In genomic region chr19:6514926-6515325, GRCh38 we compare ENCODE assay signal across 19 cellular contexts. TPM values are rescaled to one million over a fixed set of nuclear protein-coding genes. Genes with fewer than 3 reads are reported as not detected.
A peak's percentile ranks its signal among the peaks of the same experiment; 100 is the strongest.
DNase-seq lines count a peak whose midpoint lies in the region; ATAC-seq and TF ChIP-seq lines count a peak whose summit lies in the region.
"Had no signal": no experiment of that assay in that cellular context is flagged by ENCODE, and none has a peak within 500 bp of the region (broad histone marks: within the 10 kb centered on the region; RNA-seq: fewer than 3 reads in every experiment).

No MANE protein-coding gene starts in this region.

- H3K27ac ChIP-seq in right atrium auricular region = no peak overlapping the region
- H3K27ac ChIP-seq: gastroesophageal sphincter had no signal

- no peaks in the 10 kb centered on the region for H3K9me3 ChIP-seq in right atrium auricular region
- H3K9me3 ChIP-seq: adrenal gland, gastroesophageal sphincter had no signal

- peaks cover 0 to 14% of the 10 kb centered on the region in 2 donors for H3K4me1 ChIP-seq in right atrium auricular region

- no peak for DNase-seq in stimulated activated naive CD8-positive, alpha-beta T cell treated with anti-CD3 and anti-CD28 coated beads, Interleukin-15, amount 100 ng/mL, for 72 hours
- no peak for DNase-seq in stimulated activated naive CD8-positive, alpha-beta T cell treated with anti-CD3 and anti-CD28 coated beads, Interleukin-15, Interleukin-2, amounts not matched to agents 100 U/mL and 50 U/mL, for 24 hours
- no peak for DNase-seq in activated T-helper 1 cell treated with anti-CD3 and anti-CD28 coated beads, Interleukin-12 subunit alpha, Interleukin-12 subunit beta, Interleukin-2, Interleukin-4 antibody, amounts not matched to agents 30 ng/mL and 10 ng/mL and 1 ng/mL, durations not matched to agents 14 hours and 24 hours and 36 hours (ENCODE audit: low spot score)
- no peak for DNase-seq in naive B cell
- no peak for DNase-seq in NCI-H345 (lab: John Stamatoyannopoulos, UW)
- DNase-seq in right atrium auricular region (ENCODE audit: low spot score) = no peak
- DNase-seq in CD1c-positive myeloid dendritic cell (ENCODE audit: extremely low spot score) = no peak
- DNase-seq in chondrocyte (ENCODE audit: low spot score) = no peak
- DNase-seq: left colon; NCI-H1694; NCI-H774; nucleus accumbens; SIG-M5; stimulated activated CD4-positive, alpha-beta T cell treated with anti-CD3 and anti-CD28 coated beads, Interleukin-15, amount 100 ng/mL, for 24 hours; stimulated activated naive CD4-positive, alpha-beta T cell treated with Interleukin-2 at 50 U/mL for 16 hours; trophoblast cell had no signal

- H3K4me3 ChIP-seq in right atrium auricular region = no peak overlapping the region
- H3K4me3 ChIP-seq: adrenal gland, gastroesophageal sphincter had no signal

- no peak for ATAC-seq in stimulated activated naive CD8-positive, alpha-beta T cell treated with anti-CD3 and anti-CD28 coated beads, Interleukin-15, amount 100 ng/mL, for 72 hours
- no peak for ATAC-seq in stimulated activated naive CD8-positive, alpha-beta T cell treated with anti-CD3 and anti-CD28 coated beads, Interleukin-15, Interleukin-2, amounts not matched to agents 100 U/mL and 50 U/mL, for 24 hours
- ATAC-seq in naive B cell (ENCODE audit: low read depth in 2 of 2) = no peak
- ATAC-seq: gastroesophageal sphincter, left colon, right cardiac atrium had no signal

- H3K36me3 Mint-ChIP-seq in activated T-helper 1 cell treated with anti-CD3 and anti-CD28 coated beads, Interleukin-12 subunit alpha, Interleukin-12 subunit beta, Interleukin-2, Interleukin-4 antibody, amounts not matched to agents 30 ng/mL and 10 ng/mL and 1 ng/mL, durations not matched to agents 14 hours and 24 hours and 36 hours (ENCODE audit: low read depth) = no peaks in the 10 kb centered on the region
- no peaks in the 10 kb centered on the region for H3K36me3 Mint-ChIP-seq in naive B cell
- no peaks in the 10 kb centered on the region for H3K36me3 Mint-ChIP-seq in chondrocyte (ENCODE audit: low read depth)

- no peak for TF ChIP-seq CTCF in right atrium auricular region (IDR thresholded peaks at IDR 0.05)
- TF ChIP-seq CTCF in chondrocyte (IDR thresholded peaks at IDR 0.05) = no peak

- peaks cover 44% of the 10 kb centered on the region for H3K4me1 Mint-ChIP-seq in stimulated activated naive CD8-positive, alpha-beta T cell treated with anti-CD3 and anti-CD28 coated beads, Interleukin-15, amount 100 ng/mL, for 72 hours
- peaks cover 33% of the 10 kb centered on the region for H3K4me1 Mint-ChIP-seq in activated T-helper 1 cell treated with anti-CD3 and anti-CD28 coated beads, Interleukin-12 subunit alpha, Interleukin-12 subunit beta, Interleukin-2, Interleukin-4 antibody, amounts not matched to agents 30 ng/mL and 10 ng/mL and 1 ng/mL, durations not matched to agents 14 hours and 24 hours and 36 hours (ENCODE audit: low read depth)
- peaks cover 32 to 37% (median 36%) of the 10 kb centered on the region in 3 donors for H3K4me1 Mint-ChIP-seq in naive B cell
- peaks cover 26% of the 10 kb centered on the region for H3K4me1 Mint-ChIP-seq in chondrocyte (ENCODE audit: low read depth)

- peak overlapping the region; percentile 51 to 67 for H3K4me3 Mint-ChIP-seq in stimulated activated naive CD8-positive, alpha-beta T cell treated with anti-CD3 and anti-CD28 coated beads, Interleukin-15, amount 100 ng/mL, for 72 hours
- peak overlapping the region; percentile 63 for H3K4me3 Mint-ChIP-seq in activated T-helper 1 cell treated with anti-CD3 and anti-CD28 coated beads, Interleukin-12 subunit alpha, Interleukin-12 subunit beta, Interleukin-2, Interleukin-4 antibody, amounts not matched to agents 30 ng/mL and 10 ng/mL and 1 ng/mL, durations not matched to agents 14 hours and 24 hours and 36 hours
- H3K4me3 Mint-ChIP-seq in naive B cell (peak overlapping the region in 6 of 8 donors; percentile 48 to 97 (median 71)), chondrocyte (ENCODE audit: unreplicated experiment) (no peak overlapping the region)

- H3K36me3 ChIP-seq in right atrium auricular region = no peaks in the 10 kb centered on the region
- H3K36me3 ChIP-seq: adrenal gland, gastroesophageal sphincter had no signal

- intact Hi-C loops in activated T-helper 1 cell treated with anti-CD3 and anti-CD28 coated beads, Interleukin-12 subunit alpha, Interleukin-12 subunit beta, Interleukin-2, Interleukin-4 antibody, amounts not matched to agents 30 ng/mL and 10 ng/mL and 1 ng/mL, durations not matched to agents 14 hours and 24 hours and 36 hours (cut with micrococcal nuclease) = loop anchor here (5.0 kb wide), 2 partner anchors 37 to 102 kb away; no protein-coding TSS in a partner anchor

- peaks cover 0 to 3% of the 10 kb centered on the region in 2 donors for H3K9me3 Mint-ChIP-seq in stimulated activated naive CD8-positive, alpha-beta T cell treated with anti-CD3 and anti-CD28 coated beads, Interleukin-15, amount 100 ng/mL, for 72 hours
- no peaks in the 10 kb centered on the region for H3K9me3 Mint-ChIP-seq in activated T-helper 1 cell treated with anti-CD3 and anti-CD28 coated beads, Interleukin-12 subunit alpha, Interleukin-12 subunit beta, Interleukin-2, Interleukin-4 antibody, amounts not matched to agents 30 ng/mL and 10 ng/mL and 1 ng/mL, durations not matched to agents 14 hours and 24 hours and 36 hours
- H3K9me3 Mint-ChIP-seq in naive B cell (no peaks in the 10 kb centered on the region), chondrocyte (ENCODE audit: low read depth) (no peaks in the 10 kb centered on the region)

- H3K27ac Mint-ChIP-seq in stimulated activated naive CD8-positive, alpha-beta T cell treated with anti-CD3 and anti-CD28 coated beads, Interleukin-15, amount 100 ng/mL, for 72 hours = no peak overlapping the region
- H3K27ac Mint-ChIP-seq in activated T-helper 1 cell treated with anti-CD3 and anti-CD28 coated beads, Interleukin-12 subunit alpha, Interleukin-12 subunit beta, Interleukin-2, Interleukin-4 antibody, amounts not matched to agents 30 ng/mL and 10 ng/mL and 1 ng/mL, durations not matched to agents 14 hours and 24 hours and 36 hours = no peak overlapping the region
- peak overlapping the region in 1 of 6 donors; percentile 10 for H3K27ac Mint-ChIP-seq in naive B cell
- no peak overlapping the region for H3K27ac Mint-ChIP-seq in chondrocyte (ENCODE audit: unreplicated experiment)

- no peaks in the 10 kb centered on the region for H3K27me3 Mint-ChIP-seq in stimulated activated naive CD8-positive, alpha-beta T cell treated with anti-CD3 and anti-CD28 coated beads, Interleukin-15, amount 100 ng/mL, for 72 hours
- H3K27me3 Mint-ChIP-seq in activated T-helper 1 cell treated with anti-CD3 and anti-CD28 coated beads, Interleukin-12 subunit alpha, Interleukin-12 subunit beta, Interleukin-2, Interleukin-4 antibody, amounts not matched to agents 30 ng/mL and 10 ng/mL and 1 ng/mL, durations not matched to agents 14 hours and 24 hours and 36 hours (ENCODE audit: insufficient read depth) = peaks cover 2% of the 10 kb centered on the region
- H3K27me3 Mint-ChIP-seq in naive B cell (no peaks in the 10 kb centered on the region), chondrocyte (ENCODE audit: low read depth) (no peaks in the 10 kb centered on the region)

- H3K27me3 ChIP-seq in right atrium auricular region = no peaks in the 10 kb centered on the region
- H3K27me3 ChIP-seq: adrenal gland had no signal

RNA-seq across cellular contexts. Expression of gene TUBB4A, which starts 12.8 kb away (rescaled TPM):
- 2.3 and 3.0 TPM in 2 replicates for total RNA-seq in activated T-helper 1 cell treated with anti-CD3 and anti-CD28 coated beads, Interleukin-12 subunit alpha, Interleukin-12 subunit beta, Interleukin-2, Interleukin-4 antibody, amounts not matched to agents 30 ng/mL and 10 ng/mL and 1 ng/mL, durations not matched to agents 14 hours and 24 hours and 36 hours
- polyA plus RNA-seq in naive B cell (ENCODE audit: low read depth in 6 of 6) = 1 to 10 TPM in 5 of 6 donors, under 1 TPM in 1; 0.89 to 5.9 (median 2.3) TPM
- total RNA-seq in right atrium auricular region = 1 to 10 TPM in 1 of 2 donors, under 1 TPM in 1; 0.83 to 2.3 TPM
- total RNA-seq in chondrocyte = 0.26 to 0.99 TPM (median 0.70 TPM) in 3 replicates

RNA-seq across cellular contexts. Expression of gene TNFSF9, which starts 15.9 kb away (rescaled TPM):
- 8.0 and 9.7 TPM in 2 replicates for total RNA-seq in activated T-helper 1 cell treated with anti-CD3 and anti-CD28 coated beads, Interleukin-12 subunit alpha, Interleukin-12 subunit beta, Interleukin-2, Interleukin-4 antibody, amounts not matched to agents 30 ng/mL and 10 ng/mL and 1 ng/mL, durations not matched to agents 14 hours and 24 hours and 36 hours
- polyA plus RNA-seq in naive B cell (ENCODE audit: low read depth in 6 of 6) = 1 to 10 TPM in 3 of 6 donors, under 1 TPM in 3; 0.67 to 6.7 (median 1.1) TPM
- total RNA-seq in right atrium auricular region (under 1 TPM in 1 of 2 donors, not detected in 1; 0.43 TPM), chondrocyte (5.9 to 6.9 TPM (median 6.7 TPM) in 3 replicates)

RNA-seq across cellular contexts. Expression of gene DENND1C, which starts 33.3 kb away (rescaled TPM):
- total RNA-seq in activated T-helper 1 cell treated with anti-CD3 and anti-CD28 coated beads, Interleukin-12 subunit alpha, Interleukin-12 subunit beta, Interleukin-2, Interleukin-4 antibody, amounts not matched to agents 30 ng/mL and 10 ng/mL and 1 ng/mL, durations not matched to agents 14 hours and 24 hours and 36 hours = 68.4 and 75.6 TPM in 2 replicates
- 10 to 100 TPM; 36.5 to 72.3 (median 39.3) TPM for polyA plus RNA-seq in naive B cell (ENCODE audit: low read depth in 6 of 6)
- total RNA-seq in right atrium auricular region (under 1 TPM; 0.30 to 0.75 TPM), chondrocyte (not detected in 3 replicates)

RNA-seq across cellular contexts. Expression of gene CRB3, which starts 50.9 kb away (rescaled TPM):
- 0.29 and 0.39 TPM in 2 replicates for total RNA-seq in activated T-helper 1 cell treated with anti-CD3 and anti-CD28 coated beads, Interleukin-12 subunit alpha, Interleukin-12 subunit beta, Interleukin-2, Interleukin-4 antibody, amounts not matched to agents 30 ng/mL and 10 ng/mL and 1 ng/mL, durations not matched to agents 14 hours and 24 hours and 36 hours
- 1 to 10 TPM in 1 of 6 donors, under 1 TPM in 1, not detected in 4; 0.88 to 1.6 TPM for polyA plus RNA-seq in naive B cell (ENCODE audit: low read depth in 6 of 6)
- total RNA-seq in right atrium auricular region (1 to 10 TPM in 1 of 2 donors, under 1 TPM in 1; 0.33 to 2.5 TPM), chondrocyte (0.32 TPM in 1 of 3 replicates, not detected in the others)
- total RNA-seq: right cardiac atrium had no signal

RNA-seq across cellular contexts. Expression of gene SLC25A23, which starts 55.3 kb away (rescaled TPM):
- total RNA-seq in activated T-helper 1 cell treated with anti-CD3 and anti-CD28 coated beads, Interleukin-12 subunit alpha, Interleukin-12 subunit beta, Interleukin-2, Interleukin-4 antibody, amounts not matched to agents 30 ng/mL and 10 ng/mL and 1 ng/mL, durations not matched to agents 14 hours and 24 hours and 36 hours = 18.6 and 20.3 TPM in 2 replicates
- polyA plus RNA-seq in naive B cell (ENCODE audit: low read depth in 6 of 6) = 1 to 10 TPM; 1.4 to 5.0 (median 3.2) TPM
- total RNA-seq in right atrium auricular region (100 to 1,000 TPM in 1 of 2 donors, 10 to 100 TPM in 1; 88.7 to 103 TPM), chondrocyte (47.8 to 51.7 TPM (median 49.4 TPM) in 3 replicates)

Comparison
In these comparisons a context has a peak if more than half of its experiments do, and no peak if none do; other contexts are left out.
1. RNA of gene DENND1C, which starts 33.3 kb away (total RNA-seq): 68.4 to 75.6 TPM in activated T-helper 1 cell treated with anti-CD3 and anti-CD28 coated beads, Interleukin-12 subunit alpha, Interleukin-12 subunit beta, Interleukin-2, Interleukin-4 antibody, amounts not matched to agents 30 ng/mL and 10 ng/mL and 1 ng/mL, durations not matched to agents 14 hours and 24 hours and 36 hours; 0.30 to 0.75 TPM in right atrium auricular region and not detected in chondrocyte; every median in the first group is over 10 times any median in the second.